In genomic region chr18:79068299-79068945, GRCh38 we compare ENCODE assay signal across 8 cellular contexts. TPM values are rescaled to one million over a fixed set of nuclear protein-coding genes. Genes with fewer than 3 reads are reported as not detected.
DNase-seq lines count a peak whose midpoint lies in the region; ATAC-seq and TF ChIP-seq lines count a peak whose summit lies in the region.

No MANE protein-coding gene starts in this region.

- DNase-seq in GM06990 (ENCODE audit: extremely low read depth, insufficient read length) (no peak), Peyer's patch (peak in 1 of 3 donors; percentile 59), vagina (ENCODE audit: extremely low spot score in 2 of 2) (no peak), NCI-H187 (lab: John Stamatoyannopoulos, UW) (no peak), erythroblast (lab: John Stamatoyannopoulos, UW) (no peak)
- DNase-seq in naive thymus-derived CD4-positive, alpha-beta T cell = peak in 1 of 9 donors; percentile 60

- POLR2A ChIA-PET in naive thymus-derived CD4-positive, alpha-beta T cell (lab: Charles Lee) = interaction anchor here (0.7 to 1.1 kb wide), 5 partner anchors 33 to 611 kb away, joined by 3 to 4 read pairs (median 3); no protein-coding TSS in a partner anchor

- H3K4me1 ChIP-seq in Peyer's patch (peaks cover 0 to 10% (median 6%) of the 10 kb centered on the region in 4 donors), duodenal mucosa (ENCODE audit: control insufficient read depth in 1 of 2, insufficient read depth in 2 of 2, low read length in 2 of 2) (peaks cover 10 to 12% of the 10 kb centered on the region in 2 donors), vagina (peaks cover 26% of the 10 kb centered on the region)
- peaks cover 12 to 28% of the 10 kb centered on the region in 2 donors for H3K4me1 ChIP-seq in naive thymus-derived CD4-positive, alpha-beta T cell (ENCODE audit: control insufficient read depth in 2 of 2, insufficient read depth in 2 of 2, low read length in 2 of 2)

- TF ChIP-seq CTCF in GM06990 (IDR thresholded peaks at IDR 0.05; ENCODE audit: insufficient read depth, low read length, poor library complexity, severe bottlenecking) (no peak), Peyer's patch (IDR thresholded peaks at IDR 0.05) (no peak), vagina (IDR thresholded peaks at IDR 0.05) (no peak)

- intact Hi-C loops in naive thymus-derived CD4-positive, alpha-beta T cell (cut with micrococcal nuclease) = loop anchor here (2.0 to 5.0 kb wide), 9 partner anchors 89 to 1039 kb away; partner anchors contain the start of genes SLC66A2 (in 2 of the 2), ADNP2 (in 1 of the 2) and TXNL4A (in 1 of the 2)
- intact Hi-C loops in vagina (cut with DNase I) = no loop called here

- H3K36me3 Mint-ChIP-seq in naive thymus-derived CD4-positive, alpha-beta T cell = peaks cover 14 to 33% (median 16%) of the 10 kb centered on the region in 5 donors

- peaks cover 0 to 24% (median 3%) of the 10 kb centered on the region in 11 donors for H3K9me3 Mint-ChIP-seq in naive thymus-derived CD4-positive, alpha-beta T cell

- H3K4me3 ChIP-seq in GM06990 (replicated peaks; ENCODE audit: low read depth, low read length) (peak overlapping the region; percentile 91), Peyer's patch (peak overlapping the region; percentile 70 to 99 (median 78)), duodenal mucosa (ENCODE audit: low read depth in 1 of 2, low read length in 2 of 2) (peak overlapping the region; percentile 61 to 79), vagina (peak overlapping the region; percentile 86 to 97)
- H3K4me3 ChIP-seq in naive thymus-derived CD4-positive, alpha-beta T cell (ENCODE audit: low read length) = peak overlapping the region; percentile 59

- peak overlapping the region; percentile 98 to 100 (median 99) for H3K27ac Mint-ChIP-seq in naive thymus-derived CD4-positive, alpha-beta T cell

- peak overlapping the region; percentile 36 to 44 for H3K9ac ChIP-seq in duodenal mucosa (ENCODE audit: low read depth in 1 of 2, low read length in 2 of 2)

- H3K27me3 Mint-ChIP-seq in naive thymus-derived CD4-positive, alpha-beta T cell = peaks cover 5 to 21% (median 7%) of the 10 kb centered on the region in 5 donors

- ATAC-seq in HG02623 (IDR thresholded peaks at IDR 0.05; ENCODE audit: unreplicated experiment) = peak; percentile 34
- peak; percentile 0 for ATAC-seq in naive thymus-derived CD4-positive, alpha-beta T cell

- TF ChIP-seq POLR2A in Peyer's patch (IDR thresholded peaks at IDR 0.05) (peak in 1 of 2 donors; percentile 25), vagina (IDR thresholded peaks at IDR 0.05) (no peak), erythroblast (IDR thresholded peaks at IDR 0.05; ENCODE audit: low read length) (no peak)

- H3K4me3 Mint-ChIP-seq in naive thymus-derived CD4-positive, alpha-beta T cell = peak overlapping the region; percentile 85 to 98 (median 94)

- no peaks in the 10 kb centered on the region for H3K27me3 ChIP-seq in GM06990 (replicated peaks; ENCODE audit: control insufficient read depth, insufficient read depth, low read length)
- no peaks in the 10 kb centered on the region for H3K27me3 ChIP-seq in Peyer's patch
- no peaks in the 10 kb centered on the region for H3K27me3 ChIP-seq in duodenal mucosa (ENCODE audit: control insufficient read depth in 1 of 2, insufficient read depth in 2 of 2, low read length in 2 of 2)
- H3K27me3 ChIP-seq in naive thymus-derived CD4-positive, alpha-beta T cell (ENCODE audit: control insufficient read depth in 2 of 2, insufficient read depth in 2 of 2, low read length in 2 of 2) = no peaks in the 10 kb centered on the region
- H3K27me3 ChIP-seq in vagina = no peaks in the 10 kb centered on the region

- H3K4me1 Mint-ChIP-seq in naive thymus-derived CD4-positive, alpha-beta T cell = peaks cover 23 to 56% (median 44%) of the 10 kb centered on the region in 7 donors

- peaks cover 0 to 2% (median 0%) of the 10 kb centered on the region in 4 donors for H3K9me3 ChIP-seq in Peyer's patch
- no peaks in the 10 kb centered on the region for H3K9me3 ChIP-seq in duodenal mucosa (ENCODE audit: control insufficient read depth in 1 of 2, low read length in 2 of 2)
- H3K9me3 ChIP-seq in naive thymus-derived CD4-positive, alpha-beta T cell (ENCODE audit: control insufficient read depth in 2 of 3, low read length in 3 of 3) = no peaks in the 10 kb centered on the region
- H3K9me3 ChIP-seq in vagina = no peaks in the 10 kb centered on the region

- H3K27ac ChIP-seq in Peyer's patch (peak overlapping the region; percentile 83 to 96 (median 89)), duodenal mucosa (ENCODE audit: low read depth, low read length) (peak overlapping the region; percentile 92), vagina (peak overlapping the region; percentile 96)
- peak overlapping the region; percentile 98 for H3K27ac ChIP-seq in naive thymus-derived CD4-positive, alpha-beta T cell (ENCODE audit: low read depth, low read length)

- CTCF ChIA-PET in naive thymus-derived CD4-positive, alpha-beta T cell (lab: Charles Lee) = no interaction called here

- H3K36me3 ChIP-seq in GM06990 (ENCODE audit: control insufficient read depth, insufficient read depth, low read length) (no peaks in the 10 kb centered on the region), Peyer's patch (no peaks in the 10 kb centered on the region), duodenal mucosa (ENCODE audit: control insufficient read depth in 1 of 2, insufficient read depth in 2 of 2, low read length in 2 of 2) (no peaks in the 10 kb centered on the region), vagina (no peaks in the 10 kb centered on the region)
- no peaks in the 10 kb centered on the region for H3K36me3 ChIP-seq in naive thymus-derived CD4-positive, alpha-beta T cell (ENCODE audit: control insufficient read depth in 2 of 3, insufficient read depth in 3 of 3, low read length in 3 of 3)

RNA-seq across cellular contexts. Expression of gene ATP9B, which starts 0.8 kb away (rescaled TPM):
- total RNA-seq in Peyer's patch (100 to 1,000 TPM in 1 of 4 donors, 10 to 100 TPM in 3; 37.5 to 107 (median 61.9) TPM), vagina (50.3 TPM)
- 10 to 100 TPM; 36.1 to 90.5 (median 90.0) TPM for total RNA-seq in naive thymus-derived CD4-positive, alpha-beta T cell
- polyA plus RNA-seq in naive thymus-derived CD4-positive, alpha-beta T cell = 10 to 100 TPM; 21.3 to 26.1 TPM
